In genomic region chr19:18438331-18439024, GRCh38 we compare ENCODE assay signal across 1 cellular context.
TF ChIP-seq lines count a peak whose summit lies in the region.

No MANE protein-coding gene starts in this region.

TF ChIP-seq in GM23338, 12 proteins besides CTCF, POLR2A, EP300 and RAD21 (continued from another document):
- TF ChIP-seq ETS1 (IDR thresholded peaks at IDR 0.05) (no peak), EZH2 (IDR thresholded peaks at IDR 0.05; ENCODE audit: low read depth, unreplicated experiment) (no peak), JUNB (IDR thresholded peaks at IDR 0.05; ENCODE audit: unreplicated experiment) (no peak), NANOG (IDR thresholded peaks at IDR 0.05; ENCODE audit: borderline replicate concordance) (no peak), POLR2AphosphoS5 (IDR thresholded peaks at IDR 0.05; ENCODE audit: low read depth) (no peak), REST (IDR thresholded peaks at IDR 0.05; ENCODE audit: unreplicated experiment) (no peak), ZNF331 (CRISPR knock-in tag; IDR thresholded peaks at IDR 0.05; ENCODE audit: low read depth) (no peak), STAT1 (IDR thresholded peaks at IDR 0.05; ENCODE audit: unreplicated experiment) (no peak), CREB1 (CRISPR knock-in tag; IDR thresholded peaks at IDR 0.05; ENCODE audit: low read depth) (no peak)
